1 cellular context compared by ENCODE assay signal in the genomic region with DNA sequence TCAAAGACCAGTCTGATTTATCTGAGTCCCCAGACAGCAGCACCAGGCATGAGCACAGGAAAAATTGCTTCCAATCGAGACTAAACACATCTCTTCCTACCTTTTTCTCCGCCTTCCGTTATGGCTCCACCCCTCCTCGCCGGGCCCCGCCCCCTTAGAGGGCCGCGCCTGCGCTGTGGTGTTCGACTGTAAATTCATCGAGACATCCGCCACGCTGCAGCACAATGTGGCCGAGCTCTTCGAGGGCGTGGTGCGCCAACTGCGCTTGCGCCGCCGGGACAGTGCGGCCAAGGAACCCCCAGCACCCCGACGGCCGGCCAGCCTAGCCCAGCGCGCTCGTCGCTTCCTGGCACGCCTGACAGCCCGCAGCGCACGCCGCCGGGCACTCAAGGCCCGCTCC.
TF ChIP-seq lines count a peak whose summit lies in the region.

No MANE protein-coding gene starts in this region.

TF ChIP-seq in HepG2, 621 proteins besides CTCF, POLR2A, EP300 and RAD21:
- TF ChIP-seq, protein P1, sequence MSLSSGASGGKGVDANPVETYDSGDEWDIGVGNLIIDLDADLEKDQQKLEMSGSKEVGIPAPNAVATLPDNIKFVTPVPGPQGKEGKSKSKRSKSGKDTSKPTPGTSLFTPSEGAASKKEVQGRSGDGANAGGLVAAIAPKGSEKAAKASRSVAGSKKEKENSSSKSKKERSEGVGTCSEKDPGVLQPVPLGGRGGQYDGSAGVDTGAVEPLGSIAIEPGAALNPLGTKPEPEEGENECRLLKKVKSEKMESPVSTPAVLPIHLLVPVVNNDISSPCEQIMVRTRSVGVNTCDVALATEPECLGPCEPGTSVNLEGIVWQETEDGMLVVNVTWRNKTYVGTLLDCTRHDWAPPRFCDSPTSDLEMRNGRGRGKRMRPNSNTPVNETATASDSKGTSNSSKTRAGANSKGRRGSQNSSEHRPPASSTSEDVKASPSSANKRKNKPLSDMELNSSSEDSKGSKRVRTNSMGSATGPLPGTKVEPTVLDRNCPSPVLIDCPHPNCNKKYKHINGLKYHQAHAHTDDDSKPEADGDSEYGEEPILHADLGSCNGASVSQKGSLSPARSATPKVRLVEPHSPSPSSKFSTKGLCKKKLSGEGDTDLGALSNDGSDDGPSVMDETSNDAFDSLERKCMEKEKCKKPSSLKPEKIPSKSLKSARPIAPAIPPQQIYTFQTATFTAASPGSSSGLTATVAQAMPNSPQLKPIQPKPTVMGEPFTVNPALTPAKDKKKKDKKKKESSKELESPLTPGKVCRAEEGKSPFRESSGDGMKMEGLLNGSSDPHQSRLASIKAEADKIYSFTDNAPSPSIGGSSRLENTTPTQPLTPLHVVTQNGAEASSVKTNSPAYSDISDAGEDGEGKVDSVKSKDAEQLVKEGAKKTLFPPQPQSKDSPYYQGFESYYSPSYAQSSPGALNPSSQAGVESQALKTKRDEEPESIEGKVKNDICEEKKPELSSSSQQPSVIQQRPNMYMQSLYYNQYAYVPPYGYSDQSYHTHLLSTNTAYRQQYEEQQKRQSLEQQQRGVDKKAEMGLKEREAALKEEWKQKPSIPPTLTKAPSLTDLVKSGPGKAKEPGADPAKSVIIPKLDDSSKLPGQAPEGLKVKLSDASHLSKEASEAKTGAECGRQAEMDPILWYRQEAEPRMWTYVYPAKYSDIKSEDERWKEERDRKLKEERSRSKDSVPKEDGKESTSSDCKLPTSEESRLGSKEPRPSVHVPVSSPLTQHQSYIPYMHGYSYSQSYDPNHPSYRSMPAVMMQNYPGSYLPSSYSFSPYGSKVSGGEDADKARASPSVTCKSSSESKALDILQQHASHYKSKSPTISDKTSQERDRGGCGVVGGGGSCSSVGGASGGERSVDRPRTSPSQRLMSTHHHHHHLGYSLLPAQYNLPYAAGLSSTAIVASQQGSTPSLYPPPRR (CRISPR knock-in tag; IDR thresholded peaks at IDR 0.05; ENCODE audit: borderline replicate concordance): no peak
- 0 out of 2 replicates have a peak, but pooled peaks have one; percentile 42 for TF ChIP-seq DNMT1 (CRISPR knock-in tag; IDR thresholded peaks at IDR 0.05)
- TF ChIP-seq CEBPB (IDR thresholded peaks at IDR 0.05; ENCODE audit: borderline replicate concordance, low read depth, low read length): no peak
